ENCODE assay signal across 7 cellular contexts in the genomic region with DNA sequence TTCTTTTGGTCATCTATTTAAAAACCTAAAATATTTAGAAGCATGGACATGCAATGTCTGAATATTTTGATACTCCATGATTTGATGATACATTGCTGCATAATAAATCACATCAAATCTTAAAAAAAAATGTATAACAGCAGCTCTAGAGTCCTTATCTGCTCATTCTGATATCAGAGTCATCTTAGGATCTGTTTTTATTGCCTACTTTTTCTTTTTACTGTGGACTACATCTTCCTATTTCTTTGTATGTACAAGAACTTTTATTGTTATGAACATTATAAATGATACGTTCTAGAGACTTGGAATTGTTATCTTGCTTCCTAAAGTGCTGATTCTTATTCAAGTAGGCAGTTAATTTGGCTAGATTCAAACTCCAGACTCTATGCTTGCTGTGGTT.
"Had no signal": no experiment of that assay in that cellular context is flagged by ENCODE, and none has a peak within 500 bp of the region (broad histone marks: within the 10 kb centered on the region; RNA-seq: fewer than 3 reads in every experiment).

No MANE protein-coding gene starts in this region.

- DNase-seq: IMR-90, KBM-7, KG1 had no signal

- ATAC-seq: HepG2, K562 had no signal

- H3K27ac ChIP-seq: HL-60, KMS-11 had no signal

- H3K4me3 ChIP-seq: K562 had no signal
